Comparison of ENCODE assay signal across 11 cellular contexts in genomic region chr11:134768463-134768862, GRCh38.
"Had no signal": no experiment of that assay in that cellular context is flagged by ENCODE, and none has a peak within 500 bp of the region (broad histone marks: within the 10 kb centered on the region; RNA-seq: fewer than 3 reads in every experiment).

No MANE protein-coding gene starts in this region.

- FAIRE-seq: H1, H54 had no signal

- H3K4me3 ChIP-seq: GM23248, GM23338, HAP-1 had no signal

- H3K36me3 ChIP-seq: HAP-1 had no signal

- ATAC-seq: GM23338, HCT116 had no signal

- H3K27ac Mint-ChIP-seq: GM23338, H9, HFFc6 had no signal

- H3K27ac ChIP-seq: GM23248 had no signal

- H2AFZ ChIP-seq: GM23248, GM23338 had no signal

- H3K9ac ChIP-seq: GM23248 had no signal

- H3K4me1 ChIP-seq: HAP-1 had no signal

- H3K4me3 Mint-ChIP-seq: GM23338, H9, HFFc6 had no signal

- DNase-seq: GM23248, GOT3, H7, H9, HCEC 1CT, HFFc6 had no signal

- H3K9me3 ChIP-seq: HAP-1 had no signal

- H3K4me2 ChIP-seq: GM23338 had no signal
